ENCODE assay signal across 1 cellular context in the genomic region with DNA sequence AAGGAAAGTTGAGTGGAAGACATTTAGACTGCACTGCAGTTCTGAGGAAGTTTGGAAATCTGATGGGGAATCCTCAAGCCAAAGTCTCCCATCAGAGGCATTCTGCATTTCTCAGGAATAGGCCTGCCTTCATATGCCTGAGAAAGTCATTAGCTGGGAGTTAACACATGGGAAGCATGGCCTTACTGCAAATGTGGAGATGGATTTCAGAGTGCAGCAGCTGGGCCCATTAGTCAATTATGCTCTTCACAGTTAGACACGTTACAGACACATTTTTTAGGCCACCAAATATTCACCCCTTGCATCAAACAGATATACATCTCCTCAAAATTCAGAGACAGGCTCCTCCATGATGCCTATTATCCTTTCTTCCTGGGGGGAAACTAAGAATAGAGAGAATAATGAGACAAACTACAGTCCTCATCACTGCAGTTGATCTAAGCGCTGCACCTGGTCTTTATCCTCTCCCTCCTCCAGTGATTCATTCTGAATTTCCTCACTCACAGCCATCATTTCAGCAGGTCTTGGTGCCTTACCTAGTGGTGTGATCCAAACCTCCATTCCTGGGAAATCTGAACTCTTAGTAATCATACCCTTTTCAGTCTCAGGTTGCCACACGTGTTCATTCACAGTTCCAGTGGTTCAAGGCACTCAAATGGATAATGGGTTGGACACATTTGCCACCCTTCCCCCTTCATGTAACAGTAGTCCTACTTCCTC.
TF ChIP-seq lines count a peak whose summit lies in the region.

No MANE protein-coding gene starts in this region.

TF ChIP-seq in neural cell, 6 proteins besides CTCF, POLR2A, EP300 and RAD21 (continued from another document):
- TF ChIP-seq, protein P1, sequence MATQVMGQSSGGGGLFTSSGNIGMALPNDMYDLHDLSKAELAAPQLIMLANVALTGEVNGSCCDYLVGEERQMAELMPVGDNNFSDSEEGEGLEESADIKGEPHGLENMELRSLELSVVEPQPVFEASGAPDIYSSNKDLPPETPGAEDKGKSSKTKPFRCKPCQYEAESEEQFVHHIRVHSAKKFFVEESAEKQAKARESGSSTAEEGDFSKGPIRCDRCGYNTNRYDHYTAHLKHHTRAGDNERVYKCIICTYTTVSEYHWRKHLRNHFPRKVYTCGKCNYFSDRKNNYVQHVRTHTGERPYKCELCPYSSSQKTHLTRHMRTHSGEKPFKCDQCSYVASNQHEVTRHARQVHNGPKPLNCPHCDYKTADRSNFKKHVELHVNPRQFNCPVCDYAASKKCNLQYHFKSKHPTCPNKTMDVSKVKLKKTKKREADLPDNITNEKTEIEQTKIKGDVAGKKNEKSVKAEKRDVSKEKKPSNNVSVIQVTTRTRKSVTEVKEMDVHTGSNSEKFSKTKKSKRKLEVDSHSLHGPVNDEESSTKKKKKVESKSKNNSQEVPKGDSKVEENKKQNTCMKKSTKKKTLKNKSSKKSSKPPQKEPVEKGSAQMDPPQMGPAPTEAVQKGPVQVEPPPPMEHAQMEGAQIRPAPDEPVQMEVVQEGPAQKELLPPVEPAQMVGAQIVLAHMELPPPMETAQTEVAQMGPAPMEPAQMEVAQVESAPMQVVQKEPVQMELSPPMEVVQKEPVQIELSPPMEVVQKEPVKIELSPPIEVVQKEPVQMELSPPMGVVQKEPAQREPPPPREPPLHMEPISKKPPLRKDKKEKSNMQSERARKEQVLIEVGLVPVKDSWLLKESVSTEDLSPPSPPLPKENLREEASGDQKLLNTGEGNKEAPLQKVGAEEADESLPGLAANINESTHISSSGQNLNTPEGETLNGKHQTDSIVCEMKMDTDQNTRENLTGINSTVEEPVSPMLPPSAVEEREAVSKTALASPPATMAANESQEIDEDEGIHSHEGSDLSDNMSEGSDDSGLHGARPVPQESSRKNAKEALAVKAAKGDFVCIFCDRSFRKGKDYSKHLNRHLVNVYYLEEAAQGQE (IDR thresholded peaks at IDR 0.05; ENCODE audit: borderline replicate concordance): peak; percentile 53
